ENCODE assay signal across 25 cellular contexts in the genomic region with DNA sequence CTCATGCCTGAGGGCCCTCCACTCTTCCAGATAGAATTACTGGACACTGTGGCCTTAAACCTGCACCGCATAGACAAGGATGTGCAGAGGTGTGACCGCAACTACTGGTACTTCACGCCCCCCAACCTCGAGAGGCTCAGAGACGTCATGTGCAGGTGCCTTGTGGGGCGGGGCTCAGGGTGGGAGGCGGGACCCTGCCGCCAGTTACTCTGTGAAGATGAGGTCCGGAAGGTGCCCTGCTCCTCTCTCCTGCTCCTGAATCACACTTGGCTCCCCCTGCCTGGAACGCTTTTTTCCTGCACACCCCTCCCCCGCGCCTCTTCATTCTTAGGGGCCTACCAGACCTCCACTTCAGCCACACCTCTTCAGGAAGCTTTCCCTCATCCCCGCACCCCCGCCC.
"Had no signal": no experiment of that assay in that cellular context is flagged by ENCODE, and none has a peak within 500 bp of the region (broad histone marks: within the 10 kb centered on the region; RNA-seq: fewer than 3 reads in every experiment).

No MANE protein-coding gene starts in this region.

- H2AFZ ChIP-seq: parathyroid adenoma had no signal

- H3K9ac ChIP-seq: parathyroid adenoma had no signal

- H3K4me1 Mint-ChIP-seq: immature natural killer cell, memory B cell, natural killer cell had no signal

- H3K27ac ChIP-seq: lower lobe of right lung, parathyroid adenoma, right atrium auricular region, stomach, testis, tibial artery, upper lobe of left lung had no signal

- H3K4me2 ChIP-seq: smooth muscle cell had no signal

- H3K27ac Mint-ChIP-seq: immature natural killer cell, memory B cell, natural killer cell had no signal

- H3K36me3 Mint-ChIP-seq: natural killer cell had no signal

- DNase-seq: cortex of kidney; effector CD4-positive, alpha-beta T cell; hypothalamus; immature natural killer cell; kidney glomerular epithelial cell; left colon; left ventricle myocardium superior; lower lobe of right lung; natural killer cell; stimulated activated CD4-positive, alpha-beta T cell treated with anti-CD3 and anti-CD28 coated beads, Interleukin-12 subunit alpha, Interleukin-12 subunit beta, amount 100 ng/mL, for 4 hours; stimulated activated CD4-positive, alpha-beta T cell treated with anti-CD3 and anti-CD28 coated beads, Interleukin-1b, Interleukin-23, amount 100 ng/mL, for 48 hours; stimulated activated CD4-positive, alpha-beta T cell treated with anti-CD3 and anti-CD28 coated beads, Interleukin-4, amount 100 ng/mL, for 1 hour; stimulated activated CD8-positive, alpha-beta memory T cell treated with anti-CD3 and anti-CD28 coated beads, Interleukin-4, amount 100 ng/mL, for 48 hours; stimulated activated naive CD4-positive, alpha-beta T cell; stomach; testis; tibial artery had no signal

- H3K27me3 Mint-ChIP-seq: memory B cell had no signal

- H3K9me3 Mint-ChIP-seq: immature natural killer cell, memory B cell, natural killer cell, neural crest cell had no signal

- H3K4me1 ChIP-seq: parathyroid adenoma, right atrium auricular region, stomach, testis had no signal

- ATAC-seq: left colon, left ventricle myocardium superior, lower lobe of right lung, natural killer cell, sciatic nerve had no signal

- H3K4me3 ChIP-seq: lower lobe of right lung, prostate gland, right atrium auricular region, smooth muscle cell, stomach, testis, tibial artery, upper lobe of left lung had no signal

- H3K27me3 ChIP-seq: right atrium auricular region, stomach, testis, tibial artery, upper lobe of left lung had no signal

- H3K4me3 Mint-ChIP-seq: immature natural killer cell, memory B cell, natural killer cell, neural crest cell had no signal

- H3K9me3 ChIP-seq: lower lobe of right lung, prostate gland, right atrium auricular region, stomach, testis, tibial artery, upper lobe of left lung had no signal
